11 cellular contexts compared by ENCODE assay signal in the genomic region with DNA sequence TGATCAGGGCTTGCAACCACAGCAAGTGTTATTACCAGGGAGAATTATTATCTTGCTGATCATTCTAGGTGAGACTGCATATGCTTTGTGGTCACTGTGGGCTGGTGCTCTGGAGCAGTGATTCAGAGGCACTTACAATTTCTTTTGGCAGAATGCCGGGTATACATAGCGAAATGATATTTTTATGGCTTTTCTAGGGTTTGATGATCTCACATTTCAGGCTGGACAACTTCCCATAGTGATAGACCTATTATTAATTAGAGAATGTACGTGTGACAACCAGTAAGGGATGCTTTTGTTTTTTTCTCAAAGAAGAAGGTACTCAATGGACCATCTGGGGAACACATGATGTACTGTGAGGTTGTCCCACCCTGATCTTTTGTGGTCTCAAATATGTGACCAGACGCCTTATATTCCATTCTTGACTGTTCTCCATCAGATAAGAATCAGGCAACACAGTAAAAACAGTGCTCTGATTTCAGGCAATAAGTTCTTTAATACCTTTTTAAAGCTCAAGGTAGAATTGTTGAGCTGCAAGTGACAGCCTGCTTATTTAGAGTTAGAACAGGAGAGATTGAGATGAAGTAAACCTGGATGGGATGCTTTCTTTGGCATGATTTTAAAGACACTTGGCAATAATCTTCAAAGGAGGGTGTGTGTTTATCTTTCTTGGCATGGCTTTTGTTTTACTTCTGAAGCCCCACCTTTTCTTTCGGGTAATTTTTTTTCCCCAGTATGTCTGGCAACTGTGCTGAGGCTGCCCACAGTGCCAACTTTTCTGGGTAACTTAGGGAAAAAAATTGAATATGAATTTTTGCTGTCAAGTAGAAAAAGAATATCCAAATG. TPM values are rescaled to one million over a fixed set of nuclear protein-coding genes. Genes with fewer than 3 reads are reported as not detected.
DNase-seq lines count a peak whose midpoint lies in the region; ATAC-seq, FAIRE-seq and TF ChIP-seq lines count a peak whose summit lies in the region.
"Had no signal": no experiment of that assay in that cellular context is flagged by ENCODE, and none has a peak within 500 bp of the region (broad histone marks: within the 10 kb centered on the region; RNA-seq: fewer than 3 reads in every experiment).

No MANE protein-coding gene starts in this region.

- H3K27me3 Mint-ChIP-seq in WTC11 (ENCODE audit: low read depth): no peaks in the 10 kb centered on the region

- H3K9ac ChIP-seq in keratinocyte (ENCODE audit: control insufficient read depth, extremely low read depth, insufficient read depth, low read length): no peak overlapping the region

- H4K20me1 ChIP-seq in keratinocyte (ENCODE audit: control insufficient read depth, extremely low read depth, insufficient read depth, low read length): no peaks in the 10 kb centered on the region

- H3K27me3 ChIP-seq in keratinocyte (ENCODE audit: control insufficient read depth, extremely low read depth, insufficient read depth, low read length): no peaks in the 10 kb centered on the region
- peaks cover 0 to 4% (median 0%) of the 10 kb centered on the region in 9 donors for H3K27me3 ChIP-seq in heart left ventricle

- WGBS in heart left ventricle, 4 donors: 54 to 72% (median 68%) methylated on average over 5 of the region's 5 CpGs

- peak overlapping the region; percentile 32 for H3K27ac ChIP-seq in keratinocyte (ENCODE audit: control insufficient read depth, insufficient read depth, low read length)
- no peak overlapping the region for H3K27ac ChIP-seq in heart left ventricle
- H3K27ac ChIP-seq: lower lobe of right lung had no signal

- H3K4me3 Mint-ChIP-seq in WTC11: no peak overlapping the region

- POLR2A ChIA-PET in WTC11 (lab: Charles Lee): no interaction called here

- H3K4me2 ChIP-seq in keratinocyte (ENCODE audit: control insufficient read depth, extremely low read depth, insufficient read depth, low read depth, low read length): peak overlapping the region; percentile 58

- no peaks in the 10 kb centered on the region for H3K36me3 Mint-ChIP-seq in WTC11

- intact Hi-C loops in heart left ventricle (cut with DNase I): loop anchor here in 1 of 10 donors (10.0 kb wide), 1 partner anchor 47 kb away; no protein-coding TSS in a partner anchor

- ATAC-seq in HG03571 (IDR thresholded peaks at IDR 0.05; ENCODE audit: unreplicated experiment) (peak; percentile 68), WTC11 (no peak), heart left ventricle (no peak)

- H3K4me1 Mint-ChIP-seq in WTC11: no peaks in the 10 kb centered on the region

- in situ Hi-C loops in SK-MEL-5 (cut with HindIII; ENCODE audit: low pct_unique_long_range_greater_than_20kb, low sequenced_read_pairs): no loop called here

- CTCF ChIA-PET in WTC11 (lab: Charles Lee): interaction anchor here (0.7 kb wide), 1 partner anchor 198 kb away, joined by 6 read pairs; no protein-coding TSS in a partner anchor

- dilution Hi-C loops in keratinocyte (cut with MboI; ENCODE audit: extremely low pct_ligation_motif_present, low sequenced_read_pairs): no loop called here

- H3K36me3 ChIP-seq in keratinocyte (ENCODE audit: control insufficient read depth in 2 of 2, extremely low read depth in 1 of 2, insufficient read depth in 2 of 2, low read length in 2 of 2): no peaks in the 10 kb centered on the region
- H3K36me3 ChIP-seq in heart left ventricle: no peaks in the 10 kb centered on the region
- H3K36me3 ChIP-seq: lower lobe of right lung had no signal

- H3K9me3 ChIP-seq in keratinocyte (ENCODE audit: control insufficient read depth, low read depth, low read length): no peaks in the 10 kb centered on the region
- H3K9me3 ChIP-seq in heart left ventricle: no peaks in the 10 kb centered on the region
- H3K9me3 ChIP-seq: lower lobe of right lung had no signal

- TF ChIP-seq CTCF in AG10803 (conservative IDR thresholded peaks at IDR 0.05; ENCODE audit: low read length) (no peak), keratinocyte (optimal IDR thresholded peaks at IDR 0.05 in 1 of 3, IDR thresholded peaks at IDR 0.05 in 1 of 3, conservative IDR thresholded peaks at IDR 0.05 in 1 of 3; ENCODE audit: extremely low read depth in 1 of 3, insufficient read depth in 2 of 3, low read length in 3 of 3) (no peak), WTC11 (IDR thresholded peaks at IDR 0.05) (no peak), heart left ventricle (IDR thresholded peaks at IDR 0.05) (no peak)

- no peaks in the 10 kb centered on the region for H3K79me2 ChIP-seq in keratinocyte (ENCODE audit: control insufficient read depth, insufficient read depth, low read length)

- FAIRE-seq in keratinocyte (lab: Jason Lieb, UNC): peak; percentile 96

- H3K27ac Mint-ChIP-seq in WTC11: no peak overlapping the region

- H3K9me3 Mint-ChIP-seq in WTC11: no peaks in the 10 kb centered on the region

- no peaks in the 10 kb centered on the region for H3K9me1 ChIP-seq in keratinocyte (ENCODE audit: control insufficient read depth, extremely low read depth, insufficient read depth, low read length)

- DNase-seq in AG10803 (ENCODE audit: low read depth) (peak; percentile 85), SK-MEL-5 (ENCODE audit: low read depth, low spot score) (peak; percentile 54), keratinocyte (ENCODE audit: low read depth, low spot score) (peak; percentile 83), NCI-H524 (lab: John Stamatoyannopoulos, UW) (no peak), WTC11 (ENCODE audit: low spot score) (no peak), heart left ventricle (no peak)
- DNase-seq in central memory CD4-positive, alpha-beta T cell: no peak
- DNase-seq: COR-L47, lower lobe of right lung had no signal

- H3K4me3 ChIP-seq in AG10803 (ENCODE audit: low read length) (no peak overlapping the region), keratinocyte (ENCODE audit: control insufficient read depth in 2 of 3, extremely low read depth in 1 of 3, insufficient read depth in 2 of 3, low read depth in 1 of 3, low read length in 3 of 3) (peak overlapping the region in 1 of 3 experiments; percentile 5), heart left ventricle (no peak overlapping the region)
- H3K4me3 ChIP-seq: lower lobe of right lung had no signal

- peaks cover 33% of the 10 kb centered on the region for H3K4me1 ChIP-seq in keratinocyte (ENCODE audit: control insufficient read depth, extremely low read depth, insufficient read depth, low read length)
- peaks cover 0 to 3% (median 0%) of the 10 kb centered on the region in 12 donors for H3K4me1 ChIP-seq in heart left ventricle

- no peak overlapping the region for H2AFZ ChIP-seq in keratinocyte (ENCODE audit: control insufficient read depth, low read length)

- TF ChIP-seq POLR2A in heart left ventricle (IDR thresholded peaks at IDR 0.05): no peak

TF ChIP-seq in WTC11, 78 proteins besides CTCF, POLR2A, EP300 and RAD21:
- TF ChIP-seq CREB1 (CRISPR knock-in tag; IDR thresholded peaks at IDR 0.05) (no peak), MXD4 (CRISPR knock-in tag; IDR thresholded peaks at IDR 0.05; ENCODE audit: borderline replicate concordance) (no peak)
TF ChIP-seq in WTC11: peak in this region for 0.

RNA-seq across cellular contexts. Expression of a gene that starts 27.4 kb away (rescaled TPM):
- total RNA-seq in SK-MEL-5 (2014; rRNA removed; shearing (Covaris generic)): not detected in 2 replicates
- not detected in 2 replicates for polyA plus RNA-seq in SK-MEL-5 (2015; cell fraction: cytosol; rRNA removed)
- polyA plus RNA-seq in SK-MEL-5 (2015; cell fraction: nucleus; rRNA removed): not detected in 2 replicates
- polyA plus RNA-seq in keratinocyte: 23.7 to 32.7 TPM (median 30.5 TPM) in 3 replicates
- polyA plus RNA-seq in keratinocyte (2011; ENCODE audit: low read depth): 174 TPM
- polyA plus RNA-seq in keratinocyte (2011; cell fraction: cytosol; rRNA removed): 18.4 and 45.7 TPM in 2 replicates
- 37.0 and 60.9 TPM in 2 replicates for polyA plus RNA-seq in keratinocyte (2011; cell fraction: nucleus; rRNA removed)
- polyA plus RNA-seq in keratinocyte (2012; ENCODE audit: low replicate concordance): 21.5 and 65.8 TPM in 2 replicates
- polyA minus RNA-seq in keratinocyte: 5.8 to 20.8 TPM (median 15.9 TPM) in 3 replicates
- 15.5 TPM for polyA minus RNA-seq in keratinocyte (2011; cell fraction: cytosol; rRNA and poly(A)+ RNA removed)
- polyA minus RNA-seq in keratinocyte (2011; cell fraction: nucleus; rRNA and poly(A)+ RNA removed): 21.0 and 30.9 TPM in 2 replicates
- total RNA-seq in WTC11 (2021): 0.11 TPM in 1 of 3 replicates, not detected in the others
- total RNA-seq in heart left ventricle: 1 to 10 TPM in 1 of 9 donors, not detected in 8; 2.0 TPM
- polyA plus RNA-seq in heart left ventricle: under 1 TPM in 1 of 2 donors, not detected in 1; 0.04 TPM
- total RNA-seq: dermis microvascular lymphatic vessel endothelial cell had no signal

Comparison
In these comparisons a context has a peak if more than half of its experiments do, and no peak if none do; other contexts are left out.
1. DNase-seq: peak in AG10803 (single experiment), SK-MEL-5 (single experiment) and keratinocyte (single experiment); none in NCI-H524 (0 of 2), central memory CD4-positive, alpha-beta T cell (single experiment), WTC11 (single experiment) and heart left ventricle (0 of 5).